In genomic region chr2:55014962-55015939, GRCh38 we compare ENCODE assay signal across 1 cellular context.
A peak's percentile ranks its signal among the peaks of the same experiment; 100 is the strongest.
TF ChIP-seq lines count a peak whose summit lies in the region.

No MANE protein-coding gene starts in this region.

TF ChIP-seq in HepG2, 621 proteins besides CTCF, POLR2A, EP300 and RAD21 (continued from another document):
- TF ChIP-seq HMGXB3 (CRISPR knock-in tag; IDR thresholded peaks at IDR 0.05; ENCODE audit: borderline replicate concordance) (no peak; the same call in 1 of the 2 replicates), EHMT2 (IDR thresholded peaks at IDR 0.05; ENCODE audit: borderline replicate concordance, low read depth, low read length) (no peak), HOXD1 (CRISPR knock-in tag; IDR thresholded peaks at IDR 0.05) (no peak), ZSCAN22 (CRISPR knock-in tag; IDR thresholded peaks at IDR 0.05) (no peak), ZBTB42 (CRISPR knock-in tag; IDR thresholded peaks at IDR 0.05) (no peak), SNAPC5 (CRISPR knock-in tag; IDR thresholded peaks at IDR 0.05; ENCODE audit: borderline replicate concordance) (no peak), ZNF207 (IDR thresholded peaks at IDR 0.05; ENCODE audit: borderline replicate concordance) (no peak), FOXO4 (CRISPR knock-in tag; conservative IDR thresholded peaks at IDR 0.05) (no peak), DMAP1 (CRISPR knock-in tag; IDR thresholded peaks at IDR 0.05) (no peak), KAT7 (CRISPR knock-in tag; IDR thresholded peaks at IDR 0.05; ENCODE audit: borderline replicate concordance) (no peak), GFI1 (CRISPR knock-in tag; IDR thresholded peaks at IDR 0.05; ENCODE audit: borderline replicate concordance) (no peak), HOXA9 (CRISPR knock-in tag; IDR thresholded peaks at IDR 0.05; ENCODE audit: borderline replicate concordance) (no peak), ZNF282 (IDR thresholded peaks at IDR 0.05; ENCODE audit: partially characterized antibody) (no peak), STAG1 (CRISPR knock-in tag; IDR thresholded peaks at IDR 0.05) (peak; percentile 93), HMGXB4 (CRISPR knock-in tag; IDR thresholded peaks at IDR 0.05; ENCODE audit: borderline replicate concordance in 1 of 2, low read depth in 1 of 2) (peak; percentile 45 to 81; a peak in 3 of 4 replicates), ZNF180 (CRISPR knock-in tag; IDR thresholded peaks at IDR 0.05; ENCODE audit: borderline replicate concordance, low read depth) (no peak), CEBPZ (IDR thresholded peaks at IDR 0.05; ENCODE audit: low read length) (no peak), RBM39 (IDR thresholded peaks at IDR 0.05; ENCODE audit: low read depth, low read length, poor library complexity, severe bottlenecking) (no peak), MXI1 (IDR thresholded peaks at IDR 0.05; ENCODE audit: borderline replicate concordance, low read depth, low read length) (peak; percentile 54; the same call in 1 of the 3 replicates), RORA (CRISPR knock-in tag; IDR thresholded peaks at IDR 0.05) (no peak), ZNF335 (CRISPR knock-in tag; IDR thresholded peaks at IDR 0.05) (0 out of 2 replicates have a peak, but pooled peaks have one; percentile 51), ZNF672 (CRISPR knock-in tag; IDR thresholded peaks at IDR 0.05) (no peak), MYC (CRISPR knock-in tag; IDR thresholded peaks at IDR 0.05; ENCODE audit: borderline replicate concordance) (no peak), IKZF5 (CRISPR knock-in tag; IDR thresholded peaks at IDR 0.05) (peak; percentile 46; the same call in 1 of the 2 replicates), MBD4 (IDR thresholded peaks at IDR 0.05; ENCODE audit: borderline replicate concordance, low read length) (no peak), ZBED4 (CRISPR knock-in tag; IDR thresholded peaks at IDR 0.05; ENCODE audit: borderline replicate concordance) (no peak)
